1 cellular context compared by ENCODE assay signal in genomic region chr4:24419147-24420034, GRCh38.
A peak's percentile ranks its signal among the peaks of the same experiment; 100 is the strongest.
TF ChIP-seq lines count a peak whose summit lies in the region.

No MANE protein-coding gene starts in this region.

TF ChIP-seq in HEK293, 187 proteins besides CTCF, POLR2A, EP300 and RAD21 (continued from another document):
- TF ChIP-seq ZNF146 (tag by site-specific recombination; IDR thresholded peaks at IDR 0.05): no peak
- no peak for TF ChIP-seq ZBTB49 (tag by site-specific recombination; IDR thresholded peaks at IDR 0.05; ENCODE audit: low read depth)
- no peak for TF ChIP-seq ZNF138 (tag by site-specific recombination; IDR thresholded peaks at IDR 0.05; ENCODE audit: borderline replicate concordance)
- TF ChIP-seq ZNF521 (tag by site-specific recombination; IDR thresholded peaks at IDR 0.05): no peak
- TF ChIP-seq, protein P1, sequence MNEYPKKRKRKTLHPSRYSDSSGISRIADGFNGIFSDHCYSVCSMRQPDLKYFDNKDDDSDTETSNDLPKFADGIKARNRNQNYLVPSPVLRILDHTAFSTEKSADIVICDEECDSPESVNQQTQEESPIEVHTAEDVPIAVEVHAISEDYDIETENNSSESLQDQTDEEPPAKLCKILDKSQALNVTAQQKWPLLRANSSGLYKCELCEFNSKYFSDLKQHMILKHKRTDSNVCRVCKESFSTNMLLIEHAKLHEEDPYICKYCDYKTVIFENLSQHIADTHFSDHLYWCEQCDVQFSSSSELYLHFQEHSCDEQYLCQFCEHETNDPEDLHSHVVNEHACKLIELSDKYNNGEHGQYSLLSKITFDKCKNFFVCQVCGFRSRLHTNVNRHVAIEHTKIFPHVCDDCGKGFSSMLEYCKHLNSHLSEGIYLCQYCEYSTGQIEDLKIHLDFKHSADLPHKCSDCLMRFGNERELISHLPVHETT (tag by site-specific recombination; IDR thresholded peaks at IDR 0.05): no peak
- TF ChIP-seq ZNF2 (tag by site-specific recombination; IDR thresholded peaks at IDR 0.05): 0 out of 2 replicates have a peak, but pooled peaks have one; percentile 36
- no peak for TF ChIP-seq ZBTB7A (tag by site-specific recombination; IDR thresholded peaks at IDR 0.05; ENCODE audit: low read depth)
- TF ChIP-seq ZNF544 (tag by site-specific recombination; IDR thresholded peaks at IDR 0.05): no peak
